In genomic region chr14:37973031-37973908, GRCh38 we compare ENCODE assay signal across 17 cellular contexts.
DNase-seq lines count a peak whose midpoint lies in the region; FAIRE-seq and TF ChIP-seq lines count a peak whose summit lies in the region.
"Had no signal": no experiment of that assay in that cellular context is flagged by ENCODE, and none has a peak within 500 bp of the region (broad histone marks: within the 10 kb centered on the region; RNA-seq: fewer than 3 reads in every experiment).

No MANE protein-coding gene starts in this region.

- FAIRE-seq in RCC 7860 (lab: Jason Lieb, UNC) (no peak), islet of Langerhans (lab: Jason Lieb, UNC) (peak; percentile 45)

- DNase-seq in AG08395 (ENCODE audit: low spot score) (peak; percentile 3), ELR (ENCODE audit: low read depth) (peak; percentile 8), RCC 7860 (ENCODE audit: low spot score) (peak; percentile 51), NCI-H2107 (lab: John Stamatoyannopoulos, UW) (no peak), RWPE1 (ENCODE audit: low spot score) (no peak), GM10266 (ENCODE audit: extremely low spot score) (no peak)
- DNase-seq in stimulated activated CD4-positive, alpha-beta T cell treated with anti-CD3 and anti-CD28 coated beads, Interleukin-2, amount 100 ng/mL, for 24 hours, result no peak
- DNase-seq: COR-L47, MG63, NCI-H1092 treated with DMSO at 0.1 percent for 48 hours, NCI-H1694, NCI-H345, NCI-H526, SJCRH30 had no signal

- no peak overlapping the region for H3K27ac ChIP-seq in RWPE1
- H3K27ac ChIP-seq: C4-2B, KMS-11, SJCRH30 had no signal

- CTCF ChIA-PET in RWPE1 (lab: Yijun Ruan, JAX), result no interaction called here

- TF ChIP-seq CTCF in RWPE1 (conservative IDR thresholded peaks at IDR 0.05; ENCODE audit: low read depth) (no peak), GM10266 (IDR thresholded peaks at IDR 0.05; ENCODE audit: control insufficient read depth, insufficient read depth, low read depth, missing control alignments) (no peak)

- POLR2A ChIA-PET in RWPE1 (lab: Yijun Ruan, JAX; ENCODE audit: low non-redundant PET), result no interaction called here

Comparison
In these comparisons a context has a peak if more than half of its experiments do, and no peak if none do; other contexts are left out.
1. DNase-seq: peak in AG08395 (single experiment), ELR (single experiment) and RCC 7860 (single experiment); none in NCI-H2107 (single experiment), RWPE1 (single experiment), GM10266 (single experiment) and stimulated activated CD4-positive, alpha-beta T cell treated with anti-CD3 and anti-CD28 coated beads, Interleukin-2, amount 100 ng/mL, for 24 hours (0 of 2).